Comparison of ENCODE assay signal across 1 cellular context in genomic region chr7:74230446-74231231, GRCh38.
TF ChIP-seq lines count a peak whose summit lies in the region.

No MANE protein-coding gene starts in this region.

TF ChIP-seq in GM12878, 131 proteins besides CTCF, POLR2A, EP300 and RAD21 (continues in another document):
- no peak for TF ChIP-seq RCOR1 (conservative IDR thresholded peaks at IDR 0.05; ENCODE audit: low read depth, low read length)
- peak; percentile 54; the same call in 1 of the 2 replicates for TF ChIP-seq NBN (IDR thresholded peaks at IDR 0.05)
- no peak for TF ChIP-seq ZBTB33 (IDR thresholded peaks at IDR 0.05)
- TF ChIP-seq YY1 (IDR thresholded peaks at IDR 0.05; ENCODE audit: low read depth, low read length) = no peak; the same call in 1 of the 2 replicates
- TF ChIP-seq DPF2 (IDR thresholded peaks at IDR 0.05) = peak; percentile 82; the same call in 1 of the 2 replicates
- no peak for TF ChIP-seq POLR2AphosphoS5 (IDR thresholded peaks at IDR 0.05; ENCODE audit: low read length)
- peak; percentile 74; the same call in 1 of the 2 replicates for TF ChIP-seq SMARCA5 (IDR thresholded peaks at IDR 0.05)
- no peak for TF ChIP-seq MYC (IDR thresholded peaks at IDR 0.05; ENCODE audit: insufficient read depth, insufficient read length, insufficient replicate concordance, low read length, severe bottlenecking)
- TF ChIP-seq MXI1 (IDR thresholded peaks at IDR 0.05; ENCODE audit: low read depth, low read length) = no peak
- TF ChIP-seq ZZZ3 (IDR thresholded peaks at IDR 0.05; ENCODE audit: control insufficient read depth, insufficient read length, low read depth) = no peak
- TF ChIP-seq PML (IDR thresholded peaks at IDR 0.05; ENCODE audit: low read length) = peak; percentile 17; the same call in 1 of the 2 replicates
- TF ChIP-seq RUNX3 (IDR thresholded peaks at IDR 0.05; ENCODE audit: low read length) = peak; percentile 74
- TF ChIP-seq E4F1 (IDR thresholded peaks at IDR 0.05; ENCODE audit: borderline replicate concordance, partially characterized antibody) = no peak
- TF ChIP-seq ZBTB4 (CRISPR knock-in tag; IDR thresholded peaks at IDR 0.05) = no peak
- no peak for TF ChIP-seq ZNF207 (IDR thresholded peaks at IDR 0.05; ENCODE audit: borderline replicate concordance)
- no peak for TF ChIP-seq ASH2L (IDR thresholded peaks at IDR 0.05; ENCODE audit: borderline replicate concordance, low read depth)
- TF ChIP-seq EGR1 (IDR thresholded peaks at IDR 0.05; ENCODE audit: borderline replicate concordance in 1 of 2, low read depth in 2 of 2, low read length in 2 of 2) = peak in 1 of 2 experiments; percentile 78; a peak in 2 of 3 replicates
- no peak for TF ChIP-seq GABPA (IDR thresholded peaks at IDR 0.05; ENCODE audit: low read depth)
- TF ChIP-seq WRNIP1 (IDR thresholded peaks at IDR 0.05; ENCODE audit: borderline replicate concordance, low read depth, low read length) = no peak
- TF ChIP-seq ZNF384 (IDR thresholded peaks at IDR 0.05; ENCODE audit: borderline replicate concordance, low read depth, low read length) = peak; percentile 41; the same call in 1 of the 2 replicates
- TF ChIP-seq CBX5 (IDR thresholded peaks at IDR 0.05; ENCODE audit: low read depth) = peak; percentile 77
- no peak for TF ChIP-seq CREM (IDR thresholded peaks at IDR 0.05; ENCODE audit: low read depth)
- no peak for TF ChIP-seq NR2C1 (IDR thresholded peaks at IDR 0.05)
- no peak for TF ChIP-seq BRCA1 (IDR thresholded peaks at IDR 0.05; ENCODE audit: low read depth, low read length)
- TF ChIP-seq ATF2 (IDR thresholded peaks at IDR 0.05; ENCODE audit: low read length) = no peak; the same call in 1 of the 2 replicates
- no peak for TF ChIP-seq NR2F1 (conservative IDR thresholded peaks at IDR 0.05)
- no peak for TF ChIP-seq YBX1 (IDR thresholded peaks at IDR 0.05)
- TF ChIP-seq SREBF1 (IDR thresholded peaks at IDR 0.05; ENCODE audit: low read length) = no peak
- peak; percentile 75; the same call in 1 of the 2 replicates for TF ChIP-seq TCF12 (IDR thresholded peaks at IDR 0.05; ENCODE audit: low read depth, low read length)
- peak; percentile 89 for TF ChIP-seq IKZF1 (conservative IDR thresholded peaks at IDR 0.05)
- no peak for TF ChIP-seq SMAD5 (IDR thresholded peaks at IDR 0.05; ENCODE audit: low read depth)
- TF ChIP-seq ZSCAN29 (IDR thresholded peaks at IDR 0.05) = no peak
- TF ChIP-seq POU2F2 (IDR thresholded peaks at IDR 0.05; ENCODE audit: borderline replicate concordance, low read depth, low read length) = peak; percentile 25; the same call in 1 of the 3 replicates
- peak; percentile 56; the same call in 1 of the 2 replicates for TF ChIP-seq NKRF (conservative IDR thresholded peaks at IDR 0.05)
- TF ChIP-seq RELA (IDR thresholded peaks at IDR 0.05; ENCODE audit: borderline replicate concordance, partially characterized antibody) = peak; percentile 49
- TF ChIP-seq TARDBP (IDR thresholded peaks at IDR 0.05; ENCODE audit: borderline replicate concordance) = no peak
- TF ChIP-seq BACH1 (IDR thresholded peaks at IDR 0.05; ENCODE audit: borderline replicate concordance) = peak; percentile 46; the same call in 1 of the 2 replicates
- TF ChIP-seq IKZF2 (IDR thresholded peaks at IDR 0.05) = peak; percentile 90
- TF ChIP-seq HDAC6 (IDR thresholded peaks at IDR 0.05; ENCODE audit: unreplicated experiment) = no peak
- TF ChIP-seq BCL11A (IDR thresholded peaks at IDR 0.05; ENCODE audit: low read depth, low read length) = peak; percentile 55; the same call in 1 of the 2 replicates
- no peak for TF ChIP-seq CEBPB (IDR thresholded peaks at IDR 0.05; ENCODE audit: borderline replicate concordance in 1 of 2, low read depth in 2 of 2, low read length in 2 of 2)
- TF ChIP-seq TCF3 (IDR thresholded peaks at IDR 0.05; ENCODE audit: borderline replicate concordance, insufficient read depth, low read depth, low read length) = peak; percentile 50; the same call in 1 of the 2 replicates
- TF ChIP-seq ETV6 (conservative IDR thresholded peaks at IDR 0.05 in 1 of 2, IDR thresholded peaks at IDR 0.05 in 1 of 2; ENCODE audit: borderline replicate concordance in 1 of 2, low read depth in 1 of 2) = 0 out of 4 replicates have a peak, but pooled peaks of 1 of the 2 experiments have one; percentile 19
- no peak for TF ChIP-seq ZNF622 (IDR thresholded peaks at IDR 0.05)
- TF ChIP-seq HDGF (IDR thresholded peaks at IDR 0.05) = no peak
- TF ChIP-seq JUNB (IDR thresholded peaks at IDR 0.05) = peak; percentile 34; the same call in 1 of the 2 replicates
- TF ChIP-seq MEF2A (IDR thresholded peaks at IDR 0.05; ENCODE audit: insufficient read depth, low read depth, low read length) = no peak
- TF ChIP-seq FOXM1 (IDR thresholded peaks at IDR 0.05; ENCODE audit: low read depth, low read length) = peak; percentile 59; the same call in 1 of the 2 replicates
- TF ChIP-seq PAX5 (IDR thresholded peaks at IDR 0.05; ENCODE audit: borderline replicate concordance, low read depth, low read length) = peak; percentile 66; the same call in 1 of the 2 replicates
- TF ChIP-seq HSF1 (IDR thresholded peaks at IDR 0.05; ENCODE audit: low read depth, low read length) = peak; percentile 88; the same call in 1 of the 2 replicates
- TF ChIP-seq MTA2 (IDR thresholded peaks at IDR 0.05; ENCODE audit: low read depth) = peak; percentile 34
- peak; percentile 56 for TF ChIP-seq BCL3 (IDR thresholded peaks at IDR 0.05; ENCODE audit: borderline replicate concordance, insufficient read depth, low read depth, low read length, poor library complexity, severe bottlenecking)
- 0 out of 2 replicates have a peak, but pooled peaks have one; percentile 6 for TF ChIP-seq CREB1 (IDR thresholded peaks at IDR 0.05; ENCODE audit: low read depth)
- TF ChIP-seq SPI1 (IDR thresholded peaks at IDR 0.05; ENCODE audit: borderline replicate concordance, insufficient read depth, low read depth, low read length) = peak; percentile 95
- no peak for TF ChIP-seq FOXK2 (IDR thresholded peaks at IDR 0.05)
- TF ChIP-seq PBX3 (IDR thresholded peaks at IDR 0.05; ENCODE audit: insufficient replicate concordance, low read depth, low read length) = no peak
- TF ChIP-seq TCF7 (IDR thresholded peaks at IDR 0.05; ENCODE audit: borderline replicate concordance) = no peak
- peak; percentile 78 for TF ChIP-seq IRF4 (IDR thresholded peaks at IDR 0.05; ENCODE audit: low read depth, low read length)
